ENCODE assay signal across 24 cellular contexts in the genomic region with DNA sequence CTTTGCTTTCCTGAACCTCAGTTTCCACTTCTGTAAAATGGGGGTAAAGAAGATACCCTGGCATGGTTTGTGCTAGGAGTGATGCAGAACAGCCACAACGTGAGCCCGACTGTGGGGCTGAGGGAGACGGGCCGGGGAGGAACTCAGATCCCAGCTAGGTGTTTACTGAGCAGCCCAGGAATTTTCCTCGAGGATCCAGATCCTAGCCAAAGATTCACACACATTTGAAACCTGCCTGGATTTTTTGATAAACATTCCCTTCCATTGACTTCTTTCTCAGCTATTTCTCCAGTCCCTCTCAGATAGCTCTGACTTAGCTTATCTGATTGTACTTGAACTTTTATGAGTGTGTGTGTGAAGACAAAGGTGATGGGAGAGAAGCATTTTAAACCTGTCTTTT.
"Had no signal": no experiment of that assay in that cellular context is flagged by ENCODE, and none has a peak within 500 bp of the region (broad histone marks: within the 10 kb centered on the region; RNA-seq: fewer than 3 reads in every experiment).

No MANE protein-coding gene starts in this region.

- H3K4me1 Mint-ChIP-seq: mesothelial cell of epicardium; stimulated activated naive B cell treated with anti-CD40 and anti-IgM and Interleukin-4, amounts not matched to agents 10 μg/mL and 1 μg/mL and 100 μg/mL, for 72 hours had no signal

- H3K4me3 Mint-ChIP-seq: mesothelial cell of epicardium; naive thymus-derived CD8-positive, alpha-beta T cell; nephron; neural crest cell; stimulated activated naive B cell treated with anti-CD40 and anti-IgM and Interleukin-4, amounts not matched to agents 10 μg/mL and 1 μg/mL and 100 μg/mL, for 72 hours; type B pancreatic cell had no signal

- H3K36me3 ChIP-seq: pancreas, prostate gland had no signal

- H3K9me3 Mint-ChIP-seq: mesothelial cell of epicardium, neural crest cell, type B pancreatic cell had no signal

- ATAC-seq: naive thymus-derived CD8-positive, alpha-beta T cell; right cardiac atrium; sciatic nerve; stimulated activated naive B cell treated with anti-CD40 and anti-IgM and Interleukin-4, amounts not matched to agents 10 μg/mL and 1 μg/mL and 100 μg/mL, for 72 hours; stimulated activated naive CD8-positive, alpha-beta T cell treated with anti-CD3 and anti-CD28 coated beads, Interleukin-15, Interleukin-2, amounts not matched to agents 100 U/mL and 50 U/mL, for 24 hours had no signal

- H3K9me3 ChIP-seq: pancreas, prostate gland, testis, vagina had no signal

- H3K27me3 ChIP-seq: pancreas, stomach, testis, tibial artery, vagina had no signal

- H3K4me3 ChIP-seq: left ventricle myocardium inferior, lung, pancreas, prostate gland, skin epidermis, stomach, testis, tibial artery, vagina had no signal

- H3K4me1 ChIP-seq: prostate gland, testis, vagina had no signal

- H3K27me3 Mint-ChIP-seq: type B pancreatic cell had no signal

- H3K27ac ChIP-seq: left ventricle myocardium inferior, pancreas, prostate gland, skin epidermis, stomach, testis, tibial artery, vagina had no signal

- H3K27ac Mint-ChIP-seq: mesothelial cell of epicardium; nephron; stimulated activated naive B cell treated with anti-CD40 and anti-IgM and Interleukin-4, amounts not matched to agents 10 μg/mL and 1 μg/mL and 100 μg/mL, for 72 hours; type B pancreatic cell had no signal

- DNase-seq: left ventricle myocardium inferior; nucleus accumbens; pancreas; retina; right cardiac atrium; stimulated activated CD4-positive, alpha-beta T cell treated with anti-CD3 and anti-CD28 coated beads, Interleukin-12 subunit alpha, Interleukin-12 subunit beta, amount 100 ng/mL, for 4 hours; stimulated activated CD4-positive, alpha-beta T cell treated with anti-CD3 and anti-CD28 coated beads, Interleukin-15, amount 100 ng/mL, for 24 hours; stimulated activated CD4-positive, alpha-beta T cell treated with anti-CD3 and anti-CD28 coated beads, Interleukin-2, amount 100 ng/mL, for 24 hours; stimulated activated CD4-positive, alpha-beta T cell treated with anti-CD3 and anti-CD28 coated beads, Interleukin-4, amount 100 ng/mL, for 1 hour; stimulated activated naive B cell treated with anti-CD40 and anti-IgM and Interleukin-4, amounts not matched to agents 10 μg/mL and 1 μg/mL and 100 μg/mL, for 72 hours; stimulated activated naive CD8-positive, alpha-beta T cell treated with anti-CD3 and anti-CD28 coated beads, Interleukin-15, Interleukin-2, amounts not matched to agents 100 U/mL and 50 U/mL, for 24 hours; stomach; testis; tibial artery had no signal
